11 cellular contexts compared by ENCODE assay signal in genomic region chr3:160924776-160925175, GRCh38.
"Had no signal": no experiment of that assay in that cellular context is flagged by ENCODE, and none has a peak within 500 bp of the region (broad histone marks: within the 10 kb centered on the region; RNA-seq: fewer than 3 reads in every experiment).

No MANE protein-coding gene starts in this region.

- ATAC-seq: GM23338, HCT116 had no signal

- H3K36me3 ChIP-seq: HAP-1 had no signal

- H3K9ac ChIP-seq: GM23248 had no signal

- DNase-seq: GM23248, GOT3, H7, H9, HCEC 1CT, HFFc6 had no signal

- H3K4me3 ChIP-seq: GM23248, GM23338, HAP-1 had no signal

- H3K27ac ChIP-seq: GM23248 had no signal

- H3K4me1 ChIP-seq: HAP-1 had no signal

- FAIRE-seq: H1, H54 had no signal

- H2AFZ ChIP-seq: GM23248, GM23338 had no signal

- H3K9me3 ChIP-seq: HAP-1 had no signal

- H3K4me2 ChIP-seq: GM23338 had no signal
